25 cellular contexts compared by ENCODE assay signal in genomic region chr7:89133357-89133756, GRCh38.
"Had no signal": no experiment of that assay in that cellular context is flagged by ENCODE, and none has a peak within 500 bp of the region (broad histone marks: within the 10 kb centered on the region; RNA-seq: fewer than 3 reads in every experiment).

No MANE protein-coding gene starts in this region.

- H3K4me3 ChIP-seq: left lung, lower lobe of right lung, neural progenitor cell, right atrium auricular region, right lobe of liver, skin epidermis, suprapubic skin, thoracic aorta, tibial nerve, uterus had no signal

- DNase-seq: hypothalamus; immature natural killer cell; kidney; left colon; left lung; lower lobe of right lung; mammary epithelial cell; mesenchymal stem cell; naive thymus-derived CD8-positive, alpha-beta T cell; occipital lobe; right lobe of liver; stimulated activated CD4-positive, alpha-beta T cell treated with anti-CD3 and anti-CD28 coated beads, Interleukin-12 subunit alpha, Interleukin-12 subunit beta, amount 100 ng/mL, for 4 hours; stimulated activated CD4-positive, alpha-beta T cell treated with anti-CD3 and anti-CD28 coated beads, Interleukin-15, amount 100 ng/mL, for 24 hours; stimulated activated CD4-positive, alpha-beta T cell treated with anti-CD3 and anti-CD28 coated beads, Interleukin-2, amount 100 ng/mL, for 24 hours; stimulated activated CD4-positive, alpha-beta T cell treated with anti-CD3 and anti-CD28 coated beads, Interleukin-4, amount 100 ng/mL, for 1 hour; stimulated activated naive CD4-positive, alpha-beta T cell; uterus had no signal

- H3K9me3 ChIP-seq: lower lobe of right lung, neutrophil, right atrium auricular region, right lobe of liver, thoracic aorta, uterus had no signal

- H3K4me1 ChIP-seq: left lung, lower lobe of right lung, parathyroid adenoma, right atrium auricular region, right lobe of liver, suprapubic skin, tibial nerve, uterus had no signal

- H3K36me3 ChIP-seq: left lung, lower lobe of right lung, neural progenitor cell, neutrophil, right atrium auricular region, right lobe of liver, suprapubic skin, thoracic aorta, tibial nerve, uterus had no signal

- ATAC-seq: left colon; left lung; lower lobe of right lung; naive thymus-derived CD8-positive, alpha-beta T cell; right lobe of liver had no signal

- H3K27ac ChIP-seq: left lung, lower lobe of right lung, neural progenitor cell, neutrophil, parathyroid adenoma, right atrium auricular region, right lobe of liver, skin epidermis, suprapubic skin, thoracic aorta, tibial nerve, uterus had no signal

- H3K27me3 ChIP-seq: left lung, neural progenitor cell, neutrophil, right atrium auricular region, right lobe of liver, suprapubic skin, tibial nerve, uterus had no signal
